Comparison of ENCODE assay signal across 27 cellular contexts in genomic region chr17:68641276-68642117, GRCh38. TPM values are rescaled to one million over a fixed set of nuclear protein-coding genes. Genes with fewer than 3 reads are reported as not detected.
"Had no signal": no experiment of that assay in that cellular context is flagged by ENCODE, and none has a peak within 500 bp of the region (broad histone marks: within the 10 kb centered on the region; RNA-seq: fewer than 3 reads in every experiment).

No MANE protein-coding gene starts in this region.

- H3K4me3 ChIP-seq: ascending aorta, SK-N-MC had no signal

- H3K4me1 ChIP-seq: ascending aorta had no signal

- H3K27ac Mint-ChIP-seq: activated CD4-positive, alpha-beta memory T cell treated with anti-CD3 and anti-CD28 coated beads for 36 hours; activated CD4-positive, alpha-beta T cell treated with anti-CD3 and anti-CD28 coated beads, Interleukin-2, amount 10 ng/mL, durations not matched to agents 7 days and 5 days; activated naive CD4-positive, alpha-beta T cell treated with anti-CD3 and anti-CD28 coated beads, Interleukin-2, amount 50 U/mL, for 72 hours; activated naive CD8-positive, alpha-beta T cell treated with anti-CD3 and anti-CD28 coated beads, Interleukin-2, amount 50 U/mL, for 24 hours; brain; T-helper 2 cell treated with Interferon-gamma antibody and Interleukin-4, amounts not matched to agents 5 μg/mL and 100 μg/mL, for 36 hours had no signal

- H3K27me3 ChIP-seq: ascending aorta had no signal

- H3K27ac ChIP-seq: ascending aorta, SK-N-MC had no signal

- DNase-seq: activated CD4-positive, alpha-beta memory T cell treated with anti-CD3 and anti-CD28 coated beads for 36 hours; activated CD4-positive, alpha-beta T cell treated with anti-CD3 and anti-CD28 coated beads, Interleukin-2, amount 10 ng/mL, durations not matched to agents 7 days and 5 days; activated CD4-positive, CD25-positive, alpha-beta regulatory T cell treated with anti-CD3 and anti-CD28 coated beads, Interleukin-2, amount 50 U/mL, for 72 hours; activated CD8-positive, alpha-beta memory T cell treated with anti-CD3 and anti-CD28 coated beads for 24 hours; activated effector memory CD4-positive, alpha-beta T cell treated with anti-CD3 and anti-CD28 coated beads, Interleukin-2, amount 50 U/mL, for 16 hours; activated naive CD4-positive, alpha-beta T cell treated with Interleukin-2 at 50 U/mL for 16 hours; activated naive CD8-positive, alpha-beta T cell treated with anti-CD3 and anti-CD28 coated beads, Interleukin-2, amount 50 U/mL, for 24 hours; activated T-cell treated with anti-CD3 and anti-CD28 coated beads, Interleukin-2, amount 50 U/mL, for 4 hours; amniotic stem cell; Kasumi-1; KBM-7; NCI-H1105 treated with DMSO at 0.1 percent for 48 hours; NCI-H1436 treated with DMSO at 0.1 percent for 48 hours; NCI-H187; NCI-H2081; NCI-H2171; NCI-H2227 treated with DMSO at 0.1 percent for 48 hours; NCI-H446 treated with DMSO at 0.1 percent for 48 hours; NCI-H526 treated with DMSO at 0.1 percent for 48 hours; NCI-H82 had no signal

- H3K4me3 Mint-ChIP-seq: activated CD4-positive, alpha-beta memory T cell treated with anti-CD3 and anti-CD28 coated beads for 36 hours; activated CD4-positive, alpha-beta T cell treated with anti-CD3 and anti-CD28 coated beads, Interleukin-2, amount 10 ng/mL, durations not matched to agents 7 days and 5 days; activated naive CD8-positive, alpha-beta T cell treated with anti-CD3 and anti-CD28 coated beads, Interleukin-2, amount 50 U/mL, for 24 hours; activated T-cell treated with anti-CD3 and anti-CD28 coated beads, Interleukin-2, amount 50 U/mL, for 4 hours; brain; T-helper 2 cell treated with Interferon-gamma antibody and Interleukin-4, amounts not matched to agents 5 μg/mL and 100 μg/mL, for 36 hours had no signal

- H3K4me1 Mint-ChIP-seq: activated CD4-positive, alpha-beta T cell treated with anti-CD3 and anti-CD28 coated beads, Interleukin-2, amount 10 ng/mL, durations not matched to agents 7 days and 5 days; activated naive CD8-positive, alpha-beta T cell treated with anti-CD3 and anti-CD28 coated beads, Interleukin-2, amount 50 U/mL, for 24 hours had no signal

- H3K9me3 Mint-ChIP-seq: activated T-cell treated with anti-CD3 and anti-CD28 coated beads, Interleukin-2, amount 50 U/mL, for 4 hours; brain; T-helper 2 cell treated with Interferon-gamma antibody and Interleukin-4, amounts not matched to agents 5 μg/mL and 100 μg/mL, for 36 hours had no signal

- H3K36me3 Mint-ChIP-seq: activated CD4-positive, alpha-beta memory T cell treated with anti-CD3 and anti-CD28 coated beads for 36 hours; activated naive CD4-positive, alpha-beta T cell treated with anti-CD3 and anti-CD28 coated beads, Interleukin-2, amount 50 U/mL, for 72 hours; brain had no signal

- H3K9me3 ChIP-seq: ascending aorta had no signal

- H3K36me3 ChIP-seq: ascending aorta had no signal

- ATAC-seq: activated naive CD4-positive, alpha-beta T cell treated with anti-CD3 and anti-CD28 coated beads, Interleukin-2, amount 50 U/mL, for 72 hours; activated naive CD8-positive, alpha-beta T cell treated with anti-CD3 and anti-CD28 coated beads, Interleukin-2, amount 50 U/mL, for 24 hours; activated T-cell treated with anti-CD3 and anti-CD28 coated beads, Interleukin-2, amount 50 U/mL, for 4 hours had no signal

RNA-seq across cellular contexts. Expression of gene FAM20A, which starts 40.3 kb away (rescaled TPM):
- total RNA-seq: activated CD4-positive, alpha-beta memory T cell treated with anti-CD3 and anti-CD28 coated beads for 36 hours; activated CD4-positive, alpha-beta T cell treated with anti-CD3 and anti-CD28 coated beads, Interleukin-2, amount 10 ng/mL, durations not matched to agents 7 days and 5 days; activated naive CD4-positive, alpha-beta T cell treated with anti-CD3 and anti-CD28 coated beads, Interleukin-2, amount 50 U/mL, for 72 hours; OCI-LY7; T-helper 1 cell treated with Interleukin-12 subunit alpha and Interleukin-12 subunit beta and Interleukin-4 antibody, amounts not matched to agents 30 ng/mL and 1 ng/mL, for 36 hours had no signal
